ENCODE assay signal across 17 cellular contexts in genomic region chr9:137973829-137974416, GRCh38.
DNase-seq lines count a peak whose midpoint lies in the region; ATAC-seq, FAIRE-seq and TF ChIP-seq lines count a peak whose summit lies in the region.
"Had no signal": no experiment of that assay in that cellular context is flagged by ENCODE, and none has a peak within 500 bp of the region (broad histone marks: within the 10 kb centered on the region; RNA-seq: fewer than 3 reads in every experiment).

No MANE protein-coding gene starts in this region.

- no peak for FAIRE-seq in HTR-8/SVneo (lab: Jason Lieb, UNC)

- H3K4me3 ChIP-seq in right atrium auricular region (no peak overlapping the region), endodermal cell (ENCODE audit: low read length) (no peak overlapping the region), upper lobe of left lung (no peak overlapping the region)
- H3K4me3 ChIP-seq: GM23338 had no signal

- no peak for TF ChIP-seq EP300 in upper lobe of left lung (IDR thresholded peaks at IDR 0.05)

- WGBS in endodermal cell (ENCODE audit: insufficient coverage in 1 of 2, insufficient read length in 1 of 2), 2 experiments: 76 to 96% methylated on average over 5 to 10 of the region's 10 CpGs
- 78 to 88% methylated on average over 3 to 10 of the region's 10 CpGs for WGBS in upper lobe of left lung, 2 donors

- no peak overlapping the region for H3K9ac ChIP-seq in endodermal cell (ENCODE audit: extremely low read depth, low read length, poor library complexity, severe bottlenecking)

- H3K4me3 Mint-ChIP-seq in endodermal cell (no peak overlapping the region), nephron progenitor cell (no peak overlapping the region)
- H3K4me3 Mint-ChIP-seq: CD8-positive, alpha-beta T cell; GM23338; HFFc6 had no signal

- H3K4me1 Mint-ChIP-seq in endodermal cell (no peaks in the 10 kb centered on the region), nephron progenitor cell (peaks cover 28% of the 10 kb centered on the region)
- H3K4me1 Mint-ChIP-seq: GM23338 had no signal

- H3K4me1 ChIP-seq in right atrium auricular region (no peaks in the 10 kb centered on the region), endodermal cell (ENCODE audit: control insufficient read depth, insufficient read depth, low read length) (no peaks in the 10 kb centered on the region), upper lobe of left lung (no peaks in the 10 kb centered on the region)

- DNase-seq in right atrium auricular region (ENCODE audit: low spot score) (peak; percentile 36), left cardiac atrium (no peak), endodermal cell (peak; percentile 26), nephron progenitor cell (no peak), upper lobe of left lung (peak; percentile 9 to 46), HTR-8/SVneo (ENCODE audit: insufficient read length, low spot score) (no peak)
- no peak for DNase-seq in central memory CD4-positive, alpha-beta T cell
- DNase-seq: CD8-positive, alpha-beta T cell; HFFc6; KBM-7; NCI-H1048; NCI-H146; NCI-H69; PC-3 had no signal

- no peaks in the 10 kb centered on the region for H3K9me3 Mint-ChIP-seq in endodermal cell
- H3K9me3 Mint-ChIP-seq in nephron progenitor cell: no peaks in the 10 kb centered on the region
- H3K9me3 Mint-ChIP-seq: CD8-positive, alpha-beta T cell; GM23338 had no signal

- no peaks in the 10 kb centered on the region for H3K27me3 Mint-ChIP-seq in endodermal cell (ENCODE audit: insufficient read depth)
- no peaks in the 10 kb centered on the region for H3K27me3 Mint-ChIP-seq in nephron progenitor cell (ENCODE audit: low read depth, poor library complexity)

- H3K36me3 ChIP-seq in right atrium auricular region (no peaks in the 10 kb centered on the region), endodermal cell (ENCODE audit: control insufficient read depth, insufficient read depth, low read length) (no peaks in the 10 kb centered on the region), upper lobe of left lung (no peaks in the 10 kb centered on the region)

- H3K9me3 ChIP-seq in right atrium auricular region (no peaks in the 10 kb centered on the region), endodermal cell (ENCODE audit: control insufficient read depth, low read length) (peaks cover 8% of the 10 kb centered on the region), upper lobe of left lung (no peaks in the 10 kb centered on the region)

- TF ChIP-seq CTCF in right atrium auricular region (IDR thresholded peaks at IDR 0.05) (no peak), endodermal cell (conservative IDR thresholded peaks at IDR 0.05) (no peak), nephron progenitor cell (IDR thresholded peaks at IDR 0.05) (no peak), upper lobe of left lung (IDR thresholded peaks at IDR 0.05) (no peak)

- ATAC-seq in left cardiac atrium (no peak), upper lobe of left lung (ENCODE audit: low FRiP score in 2 of 2) (no peak), GM21526 (IDR thresholded peaks at IDR 0.05; ENCODE audit: low FRiP score, unreplicated experiment) (no peak)
- ATAC-seq: CD8-positive, alpha-beta T cell; GM23338; PC-3 had no signal

- intact Hi-C loops in left cardiac atrium (cut with DNase I): no loop called here

- H3K27me3 ChIP-seq in right atrium auricular region (no peaks in the 10 kb centered on the region), endodermal cell (ENCODE audit: control insufficient read depth, insufficient read depth, low read length, poor library complexity, severe bottlenecking) (no peaks in the 10 kb centered on the region), upper lobe of left lung (no peaks in the 10 kb centered on the region)

- TF ChIP-seq POLR2A in upper lobe of left lung (IDR thresholded peaks at IDR 0.05): no peak

- H3K36me3 Mint-ChIP-seq in endodermal cell (ENCODE audit: low read depth) (no peaks in the 10 kb centered on the region), nephron progenitor cell (ENCODE audit: low read depth) (no peaks in the 10 kb centered on the region)
- H3K36me3 Mint-ChIP-seq: CD8-positive, alpha-beta T cell had no signal

- no peak overlapping the region for H3K27ac Mint-ChIP-seq in endodermal cell
- peak overlapping the region; percentile 72 for H3K27ac Mint-ChIP-seq in nephron progenitor cell
- H3K27ac Mint-ChIP-seq: CD8-positive, alpha-beta T cell; HFFc6 had no signal

- H3K27ac ChIP-seq in right atrium auricular region (no peak overlapping the region), endodermal cell (ENCODE audit: low read depth, low read length) (no peak overlapping the region), upper lobe of left lung (no peak overlapping the region)
- H3K27ac ChIP-seq: HL-60 had no signal

Comparison
In these comparisons a context has a peak if more than half of its experiments do, and no peak if none do; other contexts are left out.
1. DNase-seq: peak in right atrium auricular region (single experiment), endodermal cell (single experiment) and upper lobe of left lung (2 of 2); none in left cardiac atrium (single experiment), nephron progenitor cell (single experiment), central memory CD4-positive, alpha-beta T cell (single experiment) and HTR-8/SVneo (single experiment).